Comparison of ENCODE assay signal across 9 cellular contexts in genomic region chr22:23181763-23182288, GRCh38. TPM values are rescaled to one million over a fixed set of nuclear protein-coding genes. Genes with fewer than 3 reads are reported as not detected.
DNase-seq lines count a peak whose midpoint lies in the region; ATAC-seq and TF ChIP-seq lines count a peak whose summit lies in the region.
"Had no signal": no experiment of that assay in that cellular context is flagged by ENCODE, and none has a peak within 500 bp of the region (broad histone marks: within the 10 kb centered on the region; RNA-seq: fewer than 3 reads in every experiment).

No MANE protein-coding gene starts in this region.

- no peak overlapping the region for H3K27ac Mint-ChIP-seq in memory B cell

- peaks cover 2% of the 10 kb centered on the region for H3K36me3 Mint-ChIP-seq in memory B cell

- no peaks in the 10 kb centered on the region for H3K9me3 Mint-ChIP-seq in memory B cell

- DNase-seq in left ventricle myocardium inferior (no peak), Right ventricle myocardium superior (no peak), astrocyte of the hippocampus (ENCODE audit: low read depth, low spot score) (peak; percentile 23), memory B cell (ENCODE audit: low spot score in 2 of 2) (peak in 1 of 2 donors; percentile 35), upper lobe of right lung (no peak), C1 segment of cervical spinal cord (lab: John Stamatoyannopoulos, UW) (no peak)

- intact Hi-C loops in left ventricle myocardium inferior (cut with micrococcal nuclease) (no loop called here), Right ventricle myocardium superior (cut with DNase I) (loop anchor here (5.0 kb wide), 1 partner anchor 40 kb away; no protein-coding TSS in a partner anchor), upper lobe of right lung (cut with DNase I) (loop anchor here (2.0 to 5.0 kb wide), 2 partner anchors 35 to 45 kb away; no protein-coding TSS in a partner anchor)

- peaks cover 60% of the 10 kb centered on the region for H3K4me1 ChIP-seq in left ventricle myocardium inferior
- peaks cover 49% of the 10 kb centered on the region for H3K4me1 ChIP-seq in upper lobe of right lung

- H3K27me3 Mint-ChIP-seq in memory B cell = no peaks in the 10 kb centered on the region

- H3K27ac ChIP-seq in left ventricle myocardium inferior (replicated peaks) (no peak overlapping the region), upper lobe of right lung (peak overlapping the region; percentile 42)

- peaks cover 42% of the 10 kb centered on the region for H3K4me1 Mint-ChIP-seq in memory B cell

- H3K4me3 ChIP-seq in left ventricle myocardium inferior (peak overlapping the region; percentile 78), upper lobe of right lung (peak overlapping the region; percentile 64)

- no peaks in the 10 kb centered on the region for H3K36me3 ChIP-seq in left ventricle myocardium inferior
- H3K36me3 ChIP-seq in upper lobe of right lung = no peaks in the 10 kb centered on the region

- H3K27me3 ChIP-seq in left ventricle myocardium inferior (ENCODE audit: low read depth) (no peaks in the 10 kb centered on the region), upper lobe of right lung (no peaks in the 10 kb centered on the region)

- ATAC-seq in Right ventricle myocardium superior (ENCODE audit: poor library complexity) (no peak), memory B cell (ENCODE audit: low read depth) (no peak), upper lobe of right lung (no peak), GM21737 (IDR thresholded peaks at IDR 0.05; ENCODE audit: unreplicated experiment) (no peak), GM19351 (IDR thresholded peaks at IDR 0.05; ENCODE audit: unreplicated experiment) (no peak)

- H3K9me3 ChIP-seq in left ventricle myocardium inferior (replicated peaks) (peaks cover 2% of the 10 kb centered on the region), upper lobe of right lung (no peaks in the 10 kb centered on the region)

- TF ChIP-seq CTCF in left ventricle myocardium inferior (IDR thresholded peaks at IDR 0.05; ENCODE audit: borderline replicate concordance) = no peak
- TF ChIP-seq CTCF in upper lobe of right lung (IDR thresholded peaks at IDR 0.05) = no peak

- H3K4me3 Mint-ChIP-seq in memory B cell = peak overlapping the region; percentile 78

RNA-seq across cellular contexts. Expression of gene BCR, which starts 1.5 kb away (rescaled TPM):
- total RNA-seq in left ventricle myocardium inferior (26.7 TPM), Right ventricle myocardium superior (28.2 TPM), upper lobe of right lung (78.3 TPM)

RNA-seq across cellular contexts. Expression of gene RAB36, which starts 36.5 kb away (rescaled TPM):
- 0.47 TPM for total RNA-seq in left ventricle myocardium inferior
- total RNA-seq in Right ventricle myocardium superior = 0.35 TPM
- 3.8 TPM for total RNA-seq in upper lobe of right lung
- total RNA-seq: T-helper 1 cell treated with Interleukin-12 subunit alpha and Interleukin-12 subunit beta and Interleukin-4 antibody, amounts not matched to agents 30 ng/mL and 1 ng/mL, for 36 hours had no signal

RNA-seq across cellular contexts. Expression of gene RSPH14, which starts 40.0 kb away (rescaled TPM):
- total RNA-seq in left ventricle myocardium inferior (not detected), Right ventricle myocardium superior (not detected), upper lobe of right lung (not detected)
- total RNA-seq: T-helper 1 cell treated with Interleukin-12 subunit alpha and Interleukin-12 subunit beta and Interleukin-4 antibody, amounts not matched to agents 30 ng/mL and 1 ng/mL, for 36 hours had no signal
